5 cellular contexts compared by ENCODE assay signal in the genomic region with DNA sequence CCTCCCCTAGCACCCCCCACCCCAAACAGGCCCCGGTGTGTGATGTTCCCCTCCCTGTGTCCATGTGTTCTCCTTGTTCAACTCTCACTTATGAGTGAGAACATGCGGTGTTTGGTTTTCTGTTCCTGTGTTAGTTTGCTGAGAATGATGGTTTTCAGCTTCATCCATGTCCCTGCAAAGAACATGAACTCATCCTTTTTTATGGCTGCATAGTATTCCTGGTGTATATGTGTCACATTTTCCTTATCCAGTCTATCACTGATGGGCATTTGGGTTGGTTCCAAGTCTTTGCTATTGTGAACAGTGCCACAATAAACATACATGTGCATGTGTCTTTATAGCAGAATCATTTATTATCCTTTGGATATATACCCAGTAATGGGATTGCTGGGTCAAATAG. TPM values are rescaled to one million over a fixed set of nuclear protein-coding genes. Genes with fewer than 3 reads are reported as not detected.
DNase-seq lines count a peak whose midpoint lies in the region; ATAC-seq, FAIRE-seq and TF ChIP-seq lines count a peak whose summit lies in the region.
"Not testable (repeated sequence)": the region's sequence is repeated elsewhere in the genome, so short reads cannot be mapped to it uniquely, and the experiment has no call there.

No MANE protein-coding gene starts in this region.

- H3K4me1 Mint-ChIP-seq in activated naive CD4-positive, alpha-beta T cell treated with anti-CD3 and anti-CD28 coated beads for 36 hours (ENCODE audit: low read depth) = not testable (repeated sequence)

- H3K9me3 ChIP-seq in HEK293 (ENCODE audit: control insufficient read depth, insufficient read depth, low read depth, low read length); RWPE2 (ENCODE audit: severe bottlenecking); K562 (replicated peaks; ENCODE audit: control insufficient read depth, insufficient read depth, low read depth, low read length): not testable (repeated sequence)

- H3K27ac ChIP-seq in HEK293 (ENCODE audit: extremely low read depth, low read depth, low read length); K562 (ENCODE audit: extremely low read depth, low read depth, low read length): not testable (repeated sequence)
- H3K27ac ChIP-seq in RWPE2 (ENCODE audit: poor library complexity, severe bottlenecking) = peak overlapping the region; percentile 84
- H3K27ac ChIP-seq in epithelial cell of prostate = peak overlapping the region; percentile 90

- not testable (repeated sequence) for DNase-seq in RWPE2 (ENCODE audit: low spot score); activated naive CD4-positive, alpha-beta T cell treated with anti-CD3 and anti-CD28 coated beads for 36 hours; K562 (ENCODE audit: extremely low read depth in 1 of 4, low spot score in 3 of 4); epithelial cell of prostate (ENCODE audit: low read depth, low spot score)

- not testable (repeated sequence) for H3K9me1 ChIP-seq in K562 (ENCODE audit: control insufficient read depth, insufficient read depth, low read length)

- not testable (repeated sequence) for H3K79me2 ChIP-seq in K562 (ENCODE audit: control insufficient read depth, insufficient read depth, low read length)

- H3K36me3 Mint-ChIP-seq in activated naive CD4-positive, alpha-beta T cell treated with anti-CD3 and anti-CD28 coated beads for 36 hours (ENCODE audit: low read depth) = not testable (repeated sequence)

- CTCF ChIA-PET in HEK293 (lab: Yijun Ruan, JAX) = interaction anchor here (1.1 kb wide), 1 partner anchor 10 kb away, joined by 3 read pairs; no protein-coding TSS in a partner anchor
- CTCF ChIA-PET in activated naive CD4-positive, alpha-beta T cell treated with anti-CD3 and anti-CD28 coated beads for 36 hours (lab: Charles Lee); K562 (lab: Yijun Ruan, JAX; ENCODE audit: low intra/inter-chr PET ratio): not testable (repeated sequence)

- not testable (repeated sequence) for H3K4me2 ChIP-seq in K562 (ENCODE audit: insufficient read depth, low read length)

- TF ChIP-seq POLR2A in K562 (conservative IDR thresholded peaks at IDR 0.05) = not testable (repeated sequence)

- not testable (repeated sequence) for BruUV-seq in K562 (replicated peaks; lab: Mats Ljungman, UMichigan)

- not testable (repeated sequence) for H2AFZ ChIP-seq in K562 (ENCODE audit: low read depth, low read length)

- peak overlapping the region; percentile 33 for H3K27ac Mint-ChIP-seq in activated naive CD4-positive, alpha-beta T cell treated with anti-CD3 and anti-CD28 coated beads for 36 hours

- not testable (repeated sequence) for H3K27me3 Mint-ChIP-seq in activated naive CD4-positive, alpha-beta T cell treated with anti-CD3 and anti-CD28 coated beads for 36 hours (ENCODE audit: low read depth)

- WGBS in K562 (ENCODE audit: insufficient coverage, low coverage, missing lambda C conversion rate) = 21% methylated on average over 2 of the region's 2 CpGs

- H3K4me3 ChIP-seq in HEK293 (ENCODE audit: low read depth, low read length); RWPE2 (ENCODE audit: severe bottlenecking); K562: not testable (repeated sequence)

- not testable (repeated sequence) for TF ChIP-seq CTCF in HEK293 (tag by site-specific recombination; IDR thresholded peaks at IDR 0.05); RWPE2 (IDR thresholded peaks at IDR 0.05; ENCODE audit: poor library complexity, severe bottlenecking); K562 (IDR thresholded peaks at IDR 0.05 in 2 of 3, conservative IDR thresholded peaks at IDR 0.05 in 1 of 3; ENCODE audit: insufficient read depth in 2 of 3, low read depth in 1 of 3, low read length in 3 of 3)

- intact Hi-C loops in activated naive CD4-positive, alpha-beta T cell treated with anti-CD3 and anti-CD28 coated beads for 36 hours (cut with micrococcal nuclease); K562 (cut with micrococcal nuclease): not testable (repeated sequence)

- in situ Hi-C loops in K562 (cut with MboI) = not testable (repeated sequence)

- FAIRE-seq in K562 (lab: Jason Lieb, UNC) = not testable (repeated sequence)

- not testable (repeated sequence) for TF ChIP-seq RAD21 in K562 (CRISPR knock-in tag; conservative IDR thresholded peaks at IDR 0.05 in 1 of 2, IDR thresholded peaks at IDR 0.05 in 1 of 2)

- H3K27me3 ChIP-seq in RWPE2 (ENCODE audit: insufficient read depth, poor library complexity, severe bottlenecking); K562 (ENCODE audit: control insufficient read depth in 2 of 2, insufficient read depth in 2 of 2, low read length in 2 of 2): not testable (repeated sequence)

- POLR2A ChIA-PET in HEK293 (lab: Yijun Ruan, JAX) = interaction anchor here (0.7 kb wide), 1 partner anchor 96 kb away, joined by 3 read pairs; no protein-coding TSS in a partner anchor
- POLR2A ChIA-PET in K562 (lab: Yijun Ruan, JAX) = not testable (repeated sequence)

- H3K9me3 Mint-ChIP-seq in activated naive CD4-positive, alpha-beta T cell treated with anti-CD3 and anti-CD28 coated beads for 36 hours = not testable (repeated sequence)

- TF ChIP-seq EP300 in K562 (IDR thresholded peaks at IDR 0.05; ENCODE audit: low read length) = not testable (repeated sequence)

- not testable (repeated sequence) for H3K4me3 Mint-ChIP-seq in activated naive CD4-positive, alpha-beta T cell treated with anti-CD3 and anti-CD28 coated beads for 36 hours

- not testable (repeated sequence) for H3K4me1 ChIP-seq in HEK293 (ENCODE audit: control insufficient read depth, insufficient read depth, low read length); RWPE2 (ENCODE audit: insufficient read depth, poor library complexity, severe bottlenecking)
- peaks cover 0 to 19% of the 10 kb centered on the region in 2 experiments; a peak in 2 of 5 replicates for H3K4me1 ChIP-seq in K562 (replicated peaks in 1 of 2; ENCODE audit: control insufficient read depth in 2 of 2, insufficient read depth in 2 of 2, low read length in 2 of 2)

- ATAC-seq in RWPE2 (ENCODE audit: low read depth); K562: not testable (repeated sequence)

- H4K20me1 ChIP-seq in K562 (replicated peaks; ENCODE audit: control insufficient read depth, insufficient read depth, low read length) = not testable (repeated sequence)

- not testable (repeated sequence) for H3K36me3 ChIP-seq in HEK293 (ENCODE audit: control insufficient read depth in 2 of 2, insufficient read depth in 1 of 2, low read length in 2 of 2); RWPE2 (ENCODE audit: low read depth); K562 (ENCODE audit: control insufficient read depth, insufficient read depth, low read length)

- H3K9ac ChIP-seq in K562 (ENCODE audit: insufficient read depth in 1 of 2, low read depth in 2 of 2, low read length in 2 of 2) = not testable (repeated sequence)

TF ChIP-seq in HEK293, 187 proteins besides CTCF, POLR2A, EP300 and RAD21:
- TF ChIP-seq ZNF146 (tag by site-specific recombination; IDR thresholded peaks at IDR 0.05) = peak; percentile 70
TF ChIP-seq in HEK293: peak in this region for 1; not testable (repeated sequence) for 186.

TF ChIP-seq in K562, 482 proteins besides CTCF, POLR2A, EP300 and RAD21:
- TF ChIP-seq ZNF146 (CRISPR knock-in tag; IDR thresholded peaks at IDR 0.05; ENCODE audit: unreplicated experiment) = peak; percentile 83

RNA-seq across cellular contexts. Expression of a gene that starts 22.9 kb away (rescaled TPM):
- 10 to 100 TPM; 27.7 to 28.3 TPM for total RNA-seq in activated naive CD4-positive, alpha-beta T cell treated with anti-CD3 and anti-CD28 coated beads for 36 hours
- total RNA-seq in K562 (2011; cell fraction: chromatin; rRNA removed; ENCODE audit: low replicate concordance) = 27.2 and 76.5 TPM in 2 replicates
- 17.4 and 19.5 TPM in 2 replicates for total RNA-seq in K562 (2011; cell fraction: nucleolus; rRNA removed)
- total RNA-seq in K562 (2011; cell fraction: nucleoplasm; rRNA removed) = 23.3 and 30.9 TPM in 2 replicates
- total RNA-seq in K562 (2014; rRNA removed) (25.5 and 28.6 TPM in 2 replicates), K562 (2014; rRNA removed; fragmentation: Illumina TruSeq; extraction: Trizol) (43.5 and 44.8 TPM in 2 replicates), K562 (2015; rRNA removed; fragmentation: Illumina TruSeq; extraction: Trizol) (37.0 and 41.3 TPM in 2 replicates), K562 (2021) (29.3 and 31.0 TPM in 2 replicates)
- polyA plus RNA-seq in K562 (2011; rRNA removed) (33.3 and 48.0 TPM in 2 replicates), K562 (2014; fragmentation: Illumina TruSeq; extraction: Trizol) (28.7 and 29.8 TPM in 2 replicates), K562 (2014; fragmentation: Nextera tagmentation; extraction: Ambion mirVana) (10 to 100 TPM; 34.2 to 34.9 TPM), K562 (2014; rRNA removed) (26.8 and 31.5 TPM in 2 replicates)
- 9.0 and 18.4 TPM in 2 replicates for polyA plus RNA-seq in K562 (2011; cell fraction: cytosol; rRNA removed)
- 13.4 and 23.2 TPM in 2 replicates for polyA plus RNA-seq in K562 (2011; cell fraction: nucleus; rRNA removed)
- polyA plus RNA-seq in K562 (2012) = 21.9 and 31.1 TPM in 2 replicates
- polyA minus RNA-seq in K562 (2011; rRNA and poly(A)+ RNA removed) = 38.3 and 43.9 TPM in 2 replicates
- 14.5 and 14.7 TPM in 2 replicates for polyA minus RNA-seq in K562 (2011; cell fraction: cytosol; rRNA and poly(A)+ RNA removed)
- polyA minus RNA-seq in K562 (2011; cell fraction: nucleus; rRNA and poly(A)+ RNA removed) = 28.5 and 42.0 TPM in 2 replicates
